10 cellular contexts compared by ENCODE assay signal in the genomic region with DNA sequence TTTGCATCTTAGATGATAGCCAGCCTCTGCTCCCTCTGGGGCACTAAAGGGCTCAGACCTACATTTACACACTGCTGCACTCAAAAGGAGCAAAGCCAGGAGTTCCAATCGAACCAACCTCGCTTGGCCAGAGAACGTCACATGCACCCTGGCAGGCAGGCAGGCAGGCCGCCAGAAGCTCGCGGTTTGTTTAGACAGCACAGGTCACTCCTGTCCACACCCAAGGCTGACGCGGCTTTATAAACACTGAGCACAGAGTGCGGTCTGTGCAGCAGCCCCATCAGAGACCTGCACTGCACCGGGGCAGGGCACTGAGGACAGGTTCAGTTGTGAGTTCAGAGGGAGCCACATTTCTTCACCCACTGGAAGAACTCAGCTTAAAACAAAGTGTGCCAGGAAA.
DNase-seq lines count a peak whose midpoint lies in the region; ATAC-seq and TF ChIP-seq lines count a peak whose summit lies in the region.
"Had no signal": no experiment of that assay in that cellular context is flagged by ENCODE, and none has a peak within 500 bp of the region (broad histone marks: within the 10 kb centered on the region; RNA-seq: fewer than 3 reads in every experiment).

No MANE protein-coding gene starts in this region.

- peaks cover 0 to 1% of the 10 kb centered on the region in 2 donors for H3K9me3 Mint-ChIP-seq in activated T-cell treated with anti-CD3 and anti-CD28 coated beads, Interleukin-2, amount 50 U/mL, for 72 hours

- H3K9me3 ChIP-seq in BLaER1 (peaks cover 6% of the 10 kb centered on the region; the same call in 1 of the 2 replicates), breast epithelium (no peaks in the 10 kb centered on the region), right lobe of liver (no peaks in the 10 kb centered on the region)
- H3K9me3 ChIP-seq: adrenal gland had no signal

- no peak for TF ChIP-seq POLR2A in breast epithelium (IDR thresholded peaks at IDR 0.05)
- TF ChIP-seq POLR2A in right lobe of liver (IDR thresholded peaks at IDR 0.05): peak; percentile 8

- H3K4me1 Mint-ChIP-seq in activated T-cell treated with anti-CD3 and anti-CD28 coated beads, Interleukin-2, amount 50 U/mL, for 72 hours (ENCODE audit: low read depth): peaks cover 5% of the 10 kb centered on the region

- no peak overlapping the region for H3K4me3 Mint-ChIP-seq in activated T-cell treated with anti-CD3 and anti-CD28 coated beads, Interleukin-2, amount 50 U/mL, for 72 hours
- H3K4me3 Mint-ChIP-seq: CD4-positive, alpha-beta memory T cell had no signal

- peaks cover 0 to 1% of the 10 kb centered on the region in 2 donors for H3K36me3 Mint-ChIP-seq in activated T-cell treated with anti-CD3 and anti-CD28 coated beads, Interleukin-2, amount 50 U/mL, for 72 hours (ENCODE audit: insufficient read depth in 2 of 2)
- H3K36me3 Mint-ChIP-seq: CD4-positive, alpha-beta memory T cell had no signal

- H3K36me3 ChIP-seq in BLaER1 (no peaks in the 10 kb centered on the region), breast epithelium (no peaks in the 10 kb centered on the region), right lobe of liver (no peaks in the 10 kb centered on the region)
- H3K36me3 ChIP-seq: adrenal gland had no signal

- peak overlapping the region; percentile 33; the same call in 1 of the 2 replicates for H3K27ac ChIP-seq in BLaER1
- no peak overlapping the region for H3K27ac ChIP-seq in breast epithelium
- H3K27ac ChIP-seq in right lobe of liver: peak overlapping the region in 1 of 3 donors; percentile 51
- H3K27ac ChIP-seq: adrenal gland had no signal

- peak overlapping the region; percentile 62 for H3K4me2 ChIP-seq in BLaER1

- WGBS in right lobe of liver (ENCODE audit: insufficient coverage, low coverage, low lambda C conversion rate, missing lambda C conversion rate): 40% methylated on average over 3 of the region's 10 CpGs

- no peak overlapping the region for H3K27ac Mint-ChIP-seq in activated T-cell treated with anti-CD3 and anti-CD28 coated beads, Interleukin-2, amount 50 U/mL, for 72 hours

- DNase-seq in NCI-H2029 (lab: John Stamatoyannopoulos, UW) (peak; percentile 83), breast epithelium (ENCODE audit: low spot score in 2 of 2) (peak; percentile 77 to 79), right lobe of liver (peak; percentile 92 to 95 (median 94)), activated gamma-delta T cell (lab: John Stamatoyannopoulos, UW) (no peak), DMS114 treated with DMSO at 0.1 percent for 48 hours (lab: John Stamatoyannopoulos, UW; ENCODE audit: unreplicated experiment) (no peak)
- no peak for DNase-seq in activated T-cell treated with anti-CD3 and anti-CD28 coated beads, Interleukin-2, amount 50 U/mL, for 72 hours
- DNase-seq in stimulated activated naive CD4-positive, alpha-beta T cell treated with Interleukin-2 at 50 U/mL for 16 hours (lab: John Stamatoyannopoulos, UW): no peak
- DNase-seq: CD4-positive, alpha-beta memory T cell had no signal

- peak; percentile 99 for ATAC-seq in right lobe of liver
- ATAC-seq in activated T-cell treated with anti-CD3 and anti-CD28 coated beads, Interleukin-2, amount 50 U/mL, for 72 hours (replicated peaks in 1 of 2): no peak

- intact Hi-C loops in breast epithelium (cut with DNase I; ENCODE audit: low total_unique reads) (loop anchor here (5.0 kb wide), 1 partner anchor 1422 kb away; no protein-coding TSS in a partner anchor), right lobe of liver (cut with DNase I) (no loop called here)

- no peak overlapping the region for H3K9ac ChIP-seq in BLaER1

- peaks cover 68% of the 10 kb centered on the region for H3K4me1 ChIP-seq in BLaER1
- no peaks in the 10 kb centered on the region for H3K4me1 ChIP-seq in breast epithelium
- H3K4me1 ChIP-seq in right lobe of liver: peaks cover 0 to 15% (median 0%) of the 10 kb centered on the region in 4 donors
- H3K4me1 ChIP-seq: adrenal gland had no signal

- H3K27me3 Mint-ChIP-seq in activated T-cell treated with anti-CD3 and anti-CD28 coated beads, Interleukin-2, amount 50 U/mL, for 72 hours (ENCODE audit: low read depth): peaks cover 17% of the 10 kb centered on the region
- H3K27me3 Mint-ChIP-seq: CD4-positive, alpha-beta memory T cell had no signal

- H4K20me1 ChIP-seq in BLaER1: no peaks in the 10 kb centered on the region

- H3K27me3 ChIP-seq in BLaER1 (no peaks in the 10 kb centered on the region), breast epithelium (peaks cover 0 to 78% of the 10 kb centered on the region in 2 donors), right lobe of liver (no peaks in the 10 kb centered on the region)

- H3K4me3 ChIP-seq in BLaER1 (no peak overlapping the region), breast epithelium (no peak overlapping the region), right lobe of liver (no peak overlapping the region)
- H3K4me3 ChIP-seq: adrenal gland had no signal

- TF ChIP-seq CTCF in breast epithelium (IDR thresholded peaks at IDR 0.05) (no peak), right lobe of liver (IDR thresholded peaks at IDR 0.05) (no peak)

Comparison
In these comparisons a context has a peak if more than half of its experiments do, and no peak if none do; other contexts are left out.
1. DNase-seq: peak in NCI-H2029 (single experiment), breast epithelium (2 of 2) and right lobe of liver (3 of 3); none in activated T-cell treated with anti-CD3 and anti-CD28 coated beads, Interleukin-2, amount 50 U/mL, for 72 hours (0 of 2), activated gamma-delta T cell (single experiment), stimulated activated naive CD4-positive, alpha-beta T cell treated with Interleukin-2 at 50 U/mL for 16 hours (single experiment) and DMS114 treated with DMSO at 0.1 percent for 48 hours (single experiment).
2. ATAC-seq: peak in right lobe of liver (4 of 4); none in activated T-cell treated with anti-CD3 and anti-CD28 coated beads, Interleukin-2, amount 50 U/mL, for 72 hours (0 of 2).